In the genomic region with DNA sequence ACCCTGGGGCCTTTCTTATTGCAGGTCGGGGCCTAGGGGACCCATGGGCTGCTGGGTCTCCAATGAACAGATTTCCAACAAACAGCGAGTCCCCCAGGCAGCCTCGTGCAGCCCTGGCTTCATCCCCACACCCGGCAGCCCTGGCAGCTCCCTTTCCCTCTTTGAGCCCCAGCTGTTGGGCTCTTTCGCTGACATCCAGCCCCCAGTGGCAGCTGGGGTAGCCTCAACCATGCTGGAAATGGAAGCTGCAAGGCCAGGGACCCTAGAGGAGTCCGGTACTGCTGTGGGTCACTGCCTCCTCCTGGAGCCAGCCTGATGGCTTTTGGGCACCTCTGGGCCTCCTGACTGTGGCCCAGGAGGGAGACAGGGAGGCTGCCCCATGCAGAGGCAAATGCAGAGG, we compare ENCODE assay signal across 23 cellular contexts. TPM values are rescaled to one million over a fixed set of nuclear protein-coding genes. Genes with fewer than 3 reads are reported as not detected.
"Had no signal": no experiment of that assay in that cellular context is flagged by ENCODE, and none has a peak within 500 bp of the region (broad histone marks: within the 10 kb centered on the region; RNA-seq: fewer than 3 reads in every experiment).

No MANE protein-coding gene starts in this region.

- H3K4me3 Mint-ChIP-seq: activated CD4-positive, alpha-beta memory T cell treated with anti-CD3 and anti-CD28 coated beads for 36 hours; activated CD4-positive, alpha-beta T cell treated with anti-CD3 and anti-CD28 coated beads, Interleukin-2, amount 10 ng/mL, durations not matched to agents 7 days and 5 days; activated naive CD4-positive, alpha-beta T cell treated with anti-CD3 and anti-CD28 coated beads, Interleukin-2, amount 10 ng/mL, durations not matched to agents 7 days and 5 days; activated naive CD8-positive, alpha-beta T cell treated with anti-CD3 and anti-CD28 coated beads for 36 hours; activated T-helper 17 cell treated with anti-CD3 and anti-CD28 coated beads, Interleukin-2, amount 50 U/mL, for 72 hours; T-cell had no signal

- H3K27ac Mint-ChIP-seq: activated CD4-positive, alpha-beta memory T cell treated with anti-CD3 and anti-CD28 coated beads for 36 hours; activated CD4-positive, alpha-beta T cell treated with anti-CD3 and anti-CD28 coated beads, Interleukin-2, amount 10 ng/mL, durations not matched to agents 7 days and 5 days; activated naive CD4-positive, alpha-beta T cell treated with anti-CD3 and anti-CD28 coated beads, Interleukin-2, amount 10 ng/mL, durations not matched to agents 7 days and 5 days; activated naive CD8-positive, alpha-beta T cell treated with anti-CD3 and anti-CD28 coated beads for 36 hours; activated T-helper 17 cell treated with anti-CD3 and anti-CD28 coated beads, Interleukin-2, amount 50 U/mL, for 72 hours; T-cell had no signal

- H3K4me2 ChIP-seq: PC-9 had no signal

- H3K4me1 Mint-ChIP-seq: activated T-helper 17 cell treated with anti-CD3 and anti-CD28 coated beads, Interleukin-2, amount 50 U/mL, for 72 hours had no signal

- H3K9me3 Mint-ChIP-seq: activated CD4-positive, alpha-beta memory T cell treated with anti-CD3 and anti-CD28 coated beads for 36 hours; activated CD4-positive, alpha-beta T cell treated with anti-CD3 and anti-CD28 coated beads, Interleukin-2, amount 10 ng/mL, durations not matched to agents 7 days and 5 days; activated naive CD4-positive, alpha-beta T cell treated with anti-CD3 and anti-CD28 coated beads, Interleukin-2, amount 10 ng/mL, durations not matched to agents 7 days and 5 days; activated naive CD8-positive, alpha-beta T cell treated with anti-CD3 and anti-CD28 coated beads for 36 hours; activated T-helper 17 cell treated with anti-CD3 and anti-CD28 coated beads, Interleukin-2, amount 50 U/mL, for 72 hours; T-cell had no signal

- ATAC-seq: activated T-helper 17 cell treated with anti-CD3 and anti-CD28 coated beads, Interleukin-2, amount 50 U/mL, for 72 hours; T-cell had no signal

- DNase-seq: activated CD4-positive, alpha-beta memory T cell treated with anti-CD3 and anti-CD28 coated beads for 36 hours; activated CD4-positive, alpha-beta T cell treated with anti-CD3 and anti-CD28 coated beads, Interleukin-2, amount 10 ng/mL, durations not matched to agents 7 days and 5 days; activated CD4-positive, CD25-positive, alpha-beta regulatory T cell; activated CD8-positive, alpha-beta memory T cell treated with anti-CD3 and anti-CD28 coated beads for 24 hours; activated gamma-delta T cell; activated naive CD4-positive, alpha-beta T cell treated with anti-CD3 and anti-CD28 coated beads, Interleukin-2, amount 10 ng/mL, durations not matched to agents 7 days and 5 days; activated naive CD8-positive, alpha-beta T cell treated with anti-CD3 and anti-CD28 coated beads for 36 hours; activated T-cell treated with anti-CD3 and anti-CD28 coated beads, Interleukin-2, amount 50 U/mL, for 48 hours; brain microvascular endothelial cell; cerebellar nuclear complex; NCI-H1694 treated with DMSO at 0.1 percent for 48 hours; NCI-H2029 treated with DMSO at 0.1 percent for 48 hours; NCI-H510A; NCI-H526 treated with DMSO at 0.1 percent for 48 hours; SIG-M5; T-cell; T-helper 2 cell; T1000 had no signal

- H2AFZ ChIP-seq: PC-9 had no signal

- H3K4me3 ChIP-seq: PC-9, SK-N-MC had no signal

- H3K36me3 Mint-ChIP-seq: activated CD4-positive, alpha-beta memory T cell treated with anti-CD3 and anti-CD28 coated beads for 36 hours; T-cell had no signal

- H3K27ac ChIP-seq: brain microvascular endothelial cell, PC-9, SK-N-MC had no signal

- H3K27me3 ChIP-seq: brain microvascular endothelial cell had no signal

RNA-seq across cellular contexts. Expression of a gene that starts 18.3 kb away (rescaled TPM):
- total RNA-seq: activated CD4-positive, alpha-beta memory T cell treated with anti-CD3 and anti-CD28 coated beads for 36 hours; activated CD4-positive, alpha-beta T cell treated with anti-CD3 and anti-CD28 coated beads, Interleukin-2, amount 10 ng/mL, durations not matched to agents 7 days and 5 days; activated naive CD8-positive, alpha-beta T cell treated with anti-CD3 and anti-CD28 coated beads for 36 hours; activated T-helper 17 cell treated with anti-CD3 and anti-CD28 coated beads, Interleukin-2, amount 50 U/mL, for 72 hours; cardiac septum; PC-9; T-cell had no signal
- polyA plus RNA-seq: adipose tissue had no signal

RNA-seq across cellular contexts. Expression of a gene that starts 21.7 kb away (rescaled TPM):
- total RNA-seq: activated CD4-positive, alpha-beta memory T cell treated with anti-CD3 and anti-CD28 coated beads for 36 hours; activated CD4-positive, alpha-beta T cell treated with anti-CD3 and anti-CD28 coated beads, Interleukin-2, amount 10 ng/mL, durations not matched to agents 7 days and 5 days; activated naive CD8-positive, alpha-beta T cell treated with anti-CD3 and anti-CD28 coated beads for 36 hours; activated T-helper 17 cell treated with anti-CD3 and anti-CD28 coated beads, Interleukin-2, amount 50 U/mL, for 72 hours; cardiac septum had no signal
